Comparison of ENCODE assay signal across 1 cellular context in the genomic region with DNA sequence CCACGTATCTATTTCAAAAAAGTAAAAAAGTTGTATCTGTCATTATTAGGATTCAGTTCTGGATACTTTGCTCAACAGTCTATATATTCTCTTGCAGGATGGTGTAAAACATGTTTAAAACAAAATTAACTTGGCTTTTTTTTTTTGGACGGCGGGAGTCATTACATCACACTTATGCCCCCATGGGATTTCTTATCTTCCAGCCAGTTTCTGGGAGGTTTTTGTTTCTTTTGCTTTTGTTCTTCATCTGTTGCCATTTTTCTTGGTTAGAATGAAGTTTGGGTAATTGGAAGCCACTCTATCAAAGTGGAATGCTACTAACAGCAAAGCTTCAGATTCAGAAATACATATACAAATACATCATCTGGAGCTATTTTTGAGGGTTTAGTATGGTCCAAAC.
TF ChIP-seq lines count a peak whose summit lies in the region.

No MANE protein-coding gene starts in this region.

TF ChIP-seq in HEK293, 187 proteins besides CTCF, POLR2A, EP300 and RAD21 (continued from another document):
- TF ChIP-seq, protein P1, sequence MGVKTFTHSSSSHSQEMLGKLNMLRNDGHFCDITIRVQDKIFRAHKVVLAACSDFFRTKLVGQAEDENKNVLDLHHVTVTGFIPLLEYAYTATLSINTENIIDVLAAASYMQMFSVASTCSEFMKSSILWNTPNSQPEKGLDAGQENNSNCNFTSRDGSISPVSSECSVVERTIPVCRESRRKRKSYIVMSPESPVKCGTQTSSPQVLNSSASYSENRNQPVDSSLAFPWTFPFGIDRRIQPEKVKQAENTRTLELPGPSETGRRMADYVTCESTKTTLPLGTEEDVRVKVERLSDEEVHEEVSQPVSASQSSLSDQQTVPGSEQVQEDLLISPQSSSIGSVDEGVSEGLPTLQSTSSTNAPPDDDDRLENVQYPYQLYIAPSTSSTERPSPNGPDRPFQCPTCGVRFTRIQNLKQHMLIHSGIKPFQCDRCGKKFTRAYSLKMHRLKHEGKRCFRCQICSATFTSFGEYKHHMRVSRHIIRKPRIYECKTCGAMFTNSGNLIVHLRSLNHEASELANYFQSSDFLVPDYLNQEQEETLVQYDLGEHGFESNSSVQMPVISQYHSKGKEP (tag by site-specific recombination; IDR thresholded peaks at IDR 0.05), result no peak
- TF ChIP-seq ZNF112 (tag by site-specific recombination; IDR thresholded peaks at IDR 0.05) (no peak), ZNF514 (tag by site-specific recombination; IDR thresholded peaks at IDR 0.05) (no peak), ZNF830 (tag by site-specific recombination; IDR thresholded peaks at IDR 0.05; ENCODE audit: low read depth) (no peak)
